ENCODE assay signal across 11 cellular contexts in the genomic region with DNA sequence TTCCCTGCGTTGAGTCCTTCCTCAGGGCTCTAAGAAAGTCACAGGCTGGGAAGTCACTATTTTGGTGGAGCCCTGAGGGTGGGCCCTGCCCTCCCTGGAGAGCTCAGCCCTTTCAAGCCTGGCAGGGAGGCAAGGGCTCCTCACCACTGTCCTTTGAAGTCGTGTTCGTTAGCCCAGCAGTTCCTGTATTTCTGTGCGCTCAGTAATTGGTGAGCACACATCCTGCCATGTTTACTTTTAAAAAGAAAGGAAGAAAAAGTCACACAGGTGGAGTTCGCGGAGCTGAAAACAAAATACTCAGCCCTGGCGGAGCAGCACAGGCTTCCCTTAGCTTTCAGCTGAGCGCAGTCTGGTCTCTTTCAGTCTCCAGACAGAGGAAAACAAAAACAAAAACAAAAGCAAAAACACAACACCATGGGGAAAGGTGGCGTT. TPM values are rescaled to one million over a fixed set of nuclear protein-coding genes. Genes with fewer than 3 reads are reported as not detected.
DNase-seq lines count a peak whose midpoint lies in the region; ATAC-seq and TF ChIP-seq lines count a peak whose summit lies in the region.
"Had no signal": no experiment of that assay in that cellular context is flagged by ENCODE, and none has a peak within 500 bp of the region (broad histone marks: within the 10 kb centered on the region; RNA-seq: fewer than 3 reads in every experiment).

No MANE protein-coding gene starts in this region.

- DNase-seq in activated CD4-positive, CD25-positive, alpha-beta regulatory T cell treated with anti-CD3 and anti-CD28 coated beads, Interleukin-2, amount 50 U/mL, for 72 hours = peak; percentile 42
- DNase-seq in colonic mucosa (no peak), NK-92 (lab: John Stamatoyannopoulos, UW; ENCODE audit: unreplicated experiment) (no peak), BE2C (no peak), MG63 (no peak)
- no peak for DNase-seq in stimulated activated naive B cell treated with anti-CD40 and anti-IgM and Interleukin-4, amounts not matched to agents 10 μg/mL and 1 μg/mL and 100 μg/mL, for 72 hours
- DNase-seq: left ventricle myocardium superior had no signal

- peak overlapping the region; percentile 82 for H3K4me3 Mint-ChIP-seq in stimulated activated naive B cell treated with anti-CD40 and anti-IgM and Interleukin-4, amounts not matched to agents 10 μg/mL and 1 μg/mL and 100 μg/mL, for 72 hours

- H3K4me3 ChIP-seq in colonic mucosa = no peak overlapping the region
- H3K4me3 ChIP-seq in BE2C (ENCODE audit: low read depth, low read length) = no peak overlapping the region
- H3K4me3 ChIP-seq in MG63 = no peak overlapping the region
- H3K4me3 ChIP-seq: coronary artery, SK-N-MC had no signal

- H3K36me3 Mint-ChIP-seq in stimulated activated naive B cell treated with anti-CD40 and anti-IgM and Interleukin-4, amounts not matched to agents 10 μg/mL and 1 μg/mL and 100 μg/mL, for 72 hours = no peaks in the 10 kb centered on the region

- no peak for TF ChIP-seq CTCF in colonic mucosa (IDR thresholded peaks at IDR 0.05)
- TF ChIP-seq CTCF in BE2C (IDR thresholded peaks at IDR 0.05; ENCODE audit: low read depth, low read length) = no peak

- H3K27ac Mint-ChIP-seq in stimulated activated naive B cell treated with anti-CD40 and anti-IgM and Interleukin-4, amounts not matched to agents 10 μg/mL and 1 μg/mL and 100 μg/mL, for 72 hours = peak overlapping the region; percentile 90

- H3K36me3 ChIP-seq in colonic mucosa = no peaks in the 10 kb centered on the region
- no peaks in the 10 kb centered on the region for H3K36me3 ChIP-seq in BE2C
- H3K36me3 ChIP-seq in MG63 = no peaks in the 10 kb centered on the region

- H3K9me3 ChIP-seq in colonic mucosa = no peaks in the 10 kb centered on the region
- H3K9me3 ChIP-seq in BE2C = no peaks in the 10 kb centered on the region
- no peaks in the 10 kb centered on the region for H3K9me3 ChIP-seq in MG63

- intact Hi-C loops in colonic mucosa (cut with DNase I) = no loop called here

- H3K4me1 ChIP-seq in colonic mucosa = no peaks in the 10 kb centered on the region
- H3K4me1 ChIP-seq in BE2C = no peaks in the 10 kb centered on the region

- peaks cover 11 to 16% of the 10 kb centered on the region in 2 donors for H3K4me1 Mint-ChIP-seq in stimulated activated naive B cell treated with anti-CD40 and anti-IgM and Interleukin-4, amounts not matched to agents 10 μg/mL and 1 μg/mL and 100 μg/mL, for 72 hours

- peaks cover 4 to 7% of the 10 kb centered on the region in 2 donors for H3K27me3 Mint-ChIP-seq in stimulated activated naive B cell treated with anti-CD40 and anti-IgM and Interleukin-4, amounts not matched to agents 10 μg/mL and 1 μg/mL and 100 μg/mL, for 72 hours

- H3K27me3 ChIP-seq in colonic mucosa = no peaks in the 10 kb centered on the region
- no peaks in the 10 kb centered on the region for H3K27me3 ChIP-seq in BE2C
- peaks cover 5% of the 10 kb centered on the region; the same call in 1 of the 2 replicates for H3K27me3 ChIP-seq in MG63

- peak overlapping the region in 1 of 2 donors; percentile 24 for H3K9ac ChIP-seq in colonic mucosa (ENCODE audit: low read depth in 2 of 2, low read length in 2 of 2)

- peak overlapping the region; percentile 22 for H3K27ac ChIP-seq in colonic mucosa
- H3K27ac ChIP-seq: coronary artery, SK-N-MC had no signal

- ATAC-seq in HG02678 (IDR thresholded peaks at IDR 0.05; ENCODE audit: unreplicated experiment) (peak; percentile 40), GM21423 (IDR thresholded peaks at IDR 0.05; ENCODE audit: unreplicated experiment) (no peak)
- ATAC-seq in stimulated activated naive B cell treated with anti-CD40 and anti-IgM and Interleukin-4, amounts not matched to agents 10 μg/mL and 1 μg/mL and 100 μg/mL, for 72 hours (replicated peaks) = peak; percentile 74 to 78
- ATAC-seq: left ventricle myocardium superior had no signal

- H3K9me3 Mint-ChIP-seq in stimulated activated naive B cell treated with anti-CD40 and anti-IgM and Interleukin-4, amounts not matched to agents 10 μg/mL and 1 μg/mL and 100 μg/mL, for 72 hours = no peaks in the 10 kb centered on the region

RNA-seq across cellular contexts. Expression of gene PRKCQ, which starts 37.1 kb away (rescaled TPM):
- under 1 TPM; 0.93 to 0.94 TPM for total RNA-seq in colonic mucosa
- not detected for polyA plus RNA-seq in BE2C (2012; ENCODE audit: insufficient read depth, insufficient read length, low read depth)
- 0.05 and 0.16 TPM in 2 replicates for total RNA-seq in MG63 (2014; rRNA removed; shearing (Covaris generic); ENCODE audit: low replicate concordance)
